Comparison of ENCODE assay signal across 37 cellular contexts in the genomic region with DNA sequence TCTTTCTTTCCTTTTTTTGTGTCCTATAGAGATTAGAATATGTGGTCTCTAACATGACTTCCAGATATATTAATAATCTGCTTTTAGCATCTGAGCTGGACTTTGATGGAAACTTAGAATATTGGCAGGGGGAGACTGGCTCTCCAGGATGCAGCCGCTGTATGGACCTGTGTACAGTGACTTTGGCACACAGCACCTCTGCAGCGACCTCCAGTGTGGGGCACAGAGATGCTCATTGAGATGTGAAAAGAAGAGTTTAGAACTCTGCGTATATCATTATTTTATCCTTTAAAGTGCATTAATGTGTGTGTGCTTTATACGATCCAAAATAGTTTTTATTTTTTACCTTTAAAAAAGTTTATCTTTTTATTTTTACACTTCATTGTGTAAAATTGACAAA. TPM values are rescaled to one million over a fixed set of nuclear protein-coding genes. Genes with fewer than 3 reads are reported as not detected.
A peak's percentile ranks its signal among the peaks of the same experiment; 100 is the strongest.
DNase-seq lines count a peak whose midpoint lies in the region; ATAC-seq, FAIRE-seq and TF ChIP-seq lines count a peak whose summit lies in the region.
"Had no signal": no experiment of that assay in that cellular context is flagged by ENCODE, and none has a peak within 500 bp of the region (broad histone marks: within the 10 kb centered on the region; RNA-seq: fewer than 3 reads in every experiment).

No MANE protein-coding gene starts in this region.

- H3K4me1 ChIP-seq in neural progenitor cell, result no peaks in the 10 kb centered on the region
- H3K4me1 ChIP-seq in mammary epithelial cell (ENCODE audit: insufficient read depth, low read length), result peaks cover 19% of the 10 kb centered on the region
- H3K4me1 ChIP-seq: adrenal gland, body of pancreas, testis had no signal

- no peak overlapping the region for H3K9ac ChIP-seq in neural progenitor cell
- no peak overlapping the region for H3K9ac ChIP-seq in mammary epithelial cell (ENCODE audit: insufficient read depth, low read length)
- H3K9ac ChIP-seq: GM23248 had no signal

- no peaks in the 10 kb centered on the region for H3K36me3 Mint-ChIP-seq in neural progenitor cell
- H3K36me3 Mint-ChIP-seq in activated CD8-positive, alpha-beta memory T cell treated with anti-CD3 and anti-CD28 coated beads, Interleukin-2, amount 10 ng/mL, durations not matched to agents 7 days and 5 days, result no peaks in the 10 kb centered on the region
- H3K36me3 Mint-ChIP-seq: activated CD4-positive, alpha-beta memory T cell treated with anti-CD3 and anti-CD28 coated beads for 36 hours; activated naive CD4-positive, alpha-beta T cell treated with anti-CD3 and anti-CD28 coated beads, Interleukin-2, amount 10 ng/mL, durations not matched to agents 7 days and 5 days; CD4-positive, CD25-positive, alpha-beta regulatory T cell had no signal

- dilution Hi-C loops in mammary epithelial cell (cut with HindIII; ENCODE audit: low sequenced_read_pairs), result no loop called here

- no TSS peak for BruUV-seq in mammary epithelial cell (replicated peaks; lab: Mats Ljungman, UMichigan)

- H3K4me3 Mint-ChIP-seq in neural progenitor cell, result no peak overlapping the region
- no peak overlapping the region for H3K4me3 Mint-ChIP-seq in activated CD8-positive, alpha-beta memory T cell treated with anti-CD3 and anti-CD28 coated beads, Interleukin-2, amount 10 ng/mL, durations not matched to agents 7 days and 5 days
- H3K4me3 Mint-ChIP-seq: activated CD4-positive, alpha-beta memory T cell treated with anti-CD3 and anti-CD28 coated beads for 36 hours; activated naive CD4-positive, alpha-beta T cell treated with anti-CD3 and anti-CD28 coated beads, Interleukin-2, amount 10 ng/mL, durations not matched to agents 7 days and 5 days; activated T-helper 1 cell treated with anti-CD3 and anti-CD28 coated beads, Interleukin-12 subunit alpha, Interleukin-12 subunit beta, Interleukin-2, Interleukin-4 antibody, amounts not matched to agents 30 ng/mL and 10 ng/mL and 1 ng/mL, durations not matched to agents 14 hours and 24 hours and 36 hours; CD4-positive, CD25-positive, alpha-beta regulatory T cell; stimulated activated naive CD8-positive, alpha-beta T cell treated with anti-CD3 and anti-CD28 coated beads, Interleukin-15, Interleukin-2, amounts not matched to agents 100 ng/mL and 50 ng/mL, for 24 hours; T-helper 17 cell had no signal

- no peaks in the 10 kb centered on the region for H3K27me3 ChIP-seq in neural progenitor cell
- no peaks in the 10 kb centered on the region for H3K27me3 ChIP-seq in mammary epithelial cell (ENCODE audit: insufficient read depth, low read length)
- H3K27me3 ChIP-seq: adrenal gland, body of pancreas, spleen, testis had no signal

- no peaks in the 10 kb centered on the region for H3K79me2 ChIP-seq in neural progenitor cell (ENCODE audit: low read depth)
- no peaks in the 10 kb centered on the region for H3K79me2 ChIP-seq in mammary epithelial cell (ENCODE audit: insufficient read depth, low read length)

- CTCF ChIA-PET in mammary epithelial cell (lab: Charles Lee; ENCODE audit: low non-redundant PET), result interaction anchor here (0.7 to 1.8 kb wide), 2 partner anchors 114 to 152 kb away, joined by 6 to 12 read pairs; no protein-coding TSS in a partner anchor
- CTCF ChIA-PET in activated CD8-positive, alpha-beta memory T cell treated with anti-CD3 and anti-CD28 coated beads, Interleukin-2, amount 10 ng/mL, durations not matched to agents 7 days and 5 days (lab: Charles Lee), result interaction anchor here (7.4 kb wide), 1 partner anchor 114 kb away, joined by 180 read pairs; no protein-coding TSS in a partner anchor

- H3K36me3 ChIP-seq in neural progenitor cell, result no peaks in the 10 kb centered on the region
- no peaks in the 10 kb centered on the region for H3K36me3 ChIP-seq in mammary epithelial cell (ENCODE audit: insufficient read depth, low read length)
- H3K36me3 ChIP-seq: adrenal gland, left ventricle myocardium inferior, spleen had no signal

- H3K9me3 ChIP-seq in neural progenitor cell (ENCODE audit: low read depth) (no peaks in the 10 kb centered on the region), mammary epithelial cell (replicated peaks; ENCODE audit: insufficient read depth, low read length) (no peaks in the 10 kb centered on the region)
- H3K9me3 ChIP-seq: adrenal gland, body of pancreas, heart right ventricle, left ventricle myocardium inferior, spleen, testis had no signal

- peaks cover 2% of the 10 kb centered on the region for H3K4me1 Mint-ChIP-seq in neural progenitor cell
- peaks cover 2% of the 10 kb centered on the region for H3K4me1 Mint-ChIP-seq in activated CD8-positive, alpha-beta memory T cell treated with anti-CD3 and anti-CD28 coated beads, Interleukin-2, amount 10 ng/mL, durations not matched to agents 7 days and 5 days

- intact Hi-C loops in mammary epithelial cell (cut with micrococcal nuclease), result no loop called here

- no peaks in the 10 kb centered on the region for H4K20me1 ChIP-seq in neural progenitor cell (ENCODE audit: low read depth)
- no peaks in the 10 kb centered on the region for H4K20me1 ChIP-seq in mammary epithelial cell (ENCODE audit: insufficient read depth, low read length)

- H3K27ac ChIP-seq in neural progenitor cell, result no peak overlapping the region
- H3K27ac ChIP-seq in mammary epithelial cell (ENCODE audit: insufficient read depth, low read depth, low read length), result no peak overlapping the region
- H3K27ac ChIP-seq: adrenal gland, body of pancreas, GM23248, heart right ventricle, left ventricle myocardium inferior, spleen, testis had no signal

- in situ Hi-C loops in mammary epithelial cell (cut with MboI; ENCODE audit: low sequenced_read_pairs in 2 of 2), result loop anchor here (10.0 kb wide), 2 partner anchors 102 to 112 kb away; no protein-coding TSS in a partner anchor

- H2AFZ ChIP-seq in neural progenitor cell (replicated peaks) (no peak overlapping the region), mammary epithelial cell (ENCODE audit: low read depth, low read length) (no peak overlapping the region)
- H2AFZ ChIP-seq: GM23248 had no signal

- ATAC-seq in activated CD8-positive, alpha-beta memory T cell treated with anti-CD3 and anti-CD28 coated beads, Interleukin-2, amount 10 ng/mL, durations not matched to agents 7 days and 5 days, result no peak
- ATAC-seq: body of pancreas, heart right ventricle, right cardiac atrium, SK-N-SH treated with all-trans-retinoic acid at 6 μM for 48 hours, T-helper 17 cell had no signal

- no peak for TF ChIP-seq POLR2A in GM12892 (IDR thresholded peaks at IDR 0.05; ENCODE audit: low read depth, low read length)

- 90% methylated on average over 4 of the region's 4 CpGs for WGBS in mammary epithelial cell (ENCODE audit: low coverage, missing lambda C conversion rate)

- no peaks in the 10 kb centered on the region for H3F3A ChIP-seq in neural progenitor cell (ENCODE audit: low read depth)

- peaks cover 3% of the 10 kb centered on the region for H3K27me3 Mint-ChIP-seq in neural progenitor cell (ENCODE audit: insufficient read depth, low read depth)
- H3K27me3 Mint-ChIP-seq in activated CD8-positive, alpha-beta memory T cell treated with anti-CD3 and anti-CD28 coated beads, Interleukin-2, amount 10 ng/mL, durations not matched to agents 7 days and 5 days, result peaks cover 8% of the 10 kb centered on the region
- H3K27me3 Mint-ChIP-seq: activated CD4-positive, alpha-beta memory T cell treated with anti-CD3 and anti-CD28 coated beads for 36 hours had no signal

- DNase-seq in NK-92 treated with Interleukin-12 subunit alpha and Interleukin-12 subunit beta, amount 100 ng/mL, for 24 hours (lab: John Stamatoyannopoulos, UW), result peak; percentile 20
- DNase-seq in NK-92 (lab: John Stamatoyannopoulos, UW; ENCODE audit: unreplicated experiment) (no peak), RPMI8226 (peak; percentile 36), neural progenitor cell (ENCODE audit: low spot score) (no peak), mammary epithelial cell (no peak), GM12892 (ENCODE audit: insufficient read length) (no peak)
- DNase-seq in activated CD8-positive, alpha-beta memory T cell treated with anti-CD3 and anti-CD28 coated beads, Interleukin-2, amount 10 ng/mL, durations not matched to agents 7 days and 5 days, result no peak
- DNase-seq: activated CD4-positive, alpha-beta memory T cell treated with anti-CD3 and anti-CD28 coated beads for 36 hours; activated CD4-positive, alpha-beta T cell treated with anti-CD3 and anti-CD28 coated beads for 1 hour; activated CD8-positive, alpha-beta memory T cell treated with anti-CD3 and anti-CD28 coated beads, Interleukin-2, amount 50 U/mL, for 4 hours; activated naive CD4-positive, alpha-beta T cell treated with anti-CD3 and anti-CD28 coated beads, Interleukin-2, amount 10 ng/mL, durations not matched to agents 7 days and 5 days; adrenal gland; body of pancreas; CD4-positive, CD25-positive, alpha-beta regulatory T cell; heart right ventricle; left ventricle myocardium inferior; NCI-H1105 treated with DMSO at 0.1 percent for 48 hours; NCI-H2029; NCI-H2227 treated with DMSO at 0.1 percent for 48 hours; NCI-H526 treated with DMSO at 0.1 percent for 48 hours; posterior cingulate gyrus; right cardiac atrium; spleen; stimulated activated CD4-positive, alpha-beta T cell treated with anti-CD3 and anti-CD28 coated beads, Interleukin-2, amount 100 ng/mL, for 24 hours; stimulated activated CD8-positive, alpha-beta memory T cell treated with anti-CD3 and anti-CD28 coated beads, Interleukin-4, amount 100 ng/mL, for 48 hours; T-helper 17 cell; testis had no signal

- no peak for FAIRE-seq in GM12892 (lab: Jason Lieb, UNC)
- FAIRE-seq: frontal cortex, keratinocyte had no signal

- H3K4me3 ChIP-seq in neural progenitor cell (no peak overlapping the region), mammary epithelial cell (replicated peaks in 1 of 3; ENCODE audit: insufficient read depth in 1 of 3, low read depth in 2 of 3, low read length in 3 of 3) (no peak overlapping the region)
- H3K4me3 ChIP-seq: adrenal gland, body of pancreas, GM23248, heart right ventricle, left ventricle myocardium inferior, spleen, testis had no signal

- 0 out of 2 replicates have a peak, but pooled peaks have one; percentile 17 for TF ChIP-seq CTCF in LNCAP (IDR thresholded peaks at IDR 0.05)
- peak; percentile 17 for TF ChIP-seq CTCF in neural progenitor cell (IDR thresholded peaks at IDR 0.05)
- no peak for TF ChIP-seq CTCF in mammary epithelial cell (conservative IDR thresholded peaks at IDR 0.05 in 1 of 2, IDR thresholded peaks at IDR 0.05 in 1 of 2; ENCODE audit: extremely low read depth in 1 of 2, insufficient read depth in 1 of 2, low read depth in 1 of 2, low read length in 2 of 2)

- no peak overlapping the region for H3K4me2 ChIP-seq in neural progenitor cell
- no peak overlapping the region for H3K4me2 ChIP-seq in mammary epithelial cell (ENCODE audit: insufficient read depth, low read depth, low read length)

- no peak overlapping the region for H3K27ac Mint-ChIP-seq in neural progenitor cell
- no peak overlapping the region for H3K27ac Mint-ChIP-seq in activated CD8-positive, alpha-beta memory T cell treated with anti-CD3 and anti-CD28 coated beads, Interleukin-2, amount 10 ng/mL, durations not matched to agents 7 days and 5 days
- H3K27ac Mint-ChIP-seq: activated CD4-positive, alpha-beta memory T cell treated with anti-CD3 and anti-CD28 coated beads for 36 hours; activated naive CD4-positive, alpha-beta T cell treated with anti-CD3 and anti-CD28 coated beads, Interleukin-2, amount 10 ng/mL, durations not matched to agents 7 days and 5 days; activated T-helper 1 cell treated with anti-CD3 and anti-CD28 coated beads, Interleukin-12 subunit alpha, Interleukin-12 subunit beta, Interleukin-2, Interleukin-4 antibody, amounts not matched to agents 30 ng/mL and 10 ng/mL and 1 ng/mL, durations not matched to agents 14 hours and 24 hours and 36 hours; CD4-positive, CD25-positive, alpha-beta regulatory T cell; stimulated activated naive CD8-positive, alpha-beta T cell treated with anti-CD3 and anti-CD28 coated beads, Interleukin-15, Interleukin-2, amounts not matched to agents 100 ng/mL and 50 ng/mL, for 24 hours; T-helper 17 cell had no signal

- no peaks in the 10 kb centered on the region for H3K9me3 Mint-ChIP-seq in neural progenitor cell
- H3K9me3 Mint-ChIP-seq in activated CD8-positive, alpha-beta memory T cell treated with anti-CD3 and anti-CD28 coated beads, Interleukin-2, amount 10 ng/mL, durations not matched to agents 7 days and 5 days (ENCODE audit: low read depth), result no peaks in the 10 kb centered on the region
- H3K9me3 Mint-ChIP-seq: activated CD4-positive, alpha-beta memory T cell treated with anti-CD3 and anti-CD28 coated beads for 36 hours; activated naive CD4-positive, alpha-beta T cell treated with anti-CD3 and anti-CD28 coated beads, Interleukin-2, amount 10 ng/mL, durations not matched to agents 7 days and 5 days; activated T-helper 1 cell treated with anti-CD3 and anti-CD28 coated beads, Interleukin-12 subunit alpha, Interleukin-12 subunit beta, Interleukin-2, Interleukin-4 antibody, amounts not matched to agents 30 ng/mL and 10 ng/mL and 1 ng/mL, durations not matched to agents 14 hours and 24 hours and 36 hours; CD4-positive, CD25-positive, alpha-beta regulatory T cell; stimulated activated naive CD8-positive, alpha-beta T cell treated with anti-CD3 and anti-CD28 coated beads, Interleukin-15, Interleukin-2, amounts not matched to agents 100 ng/mL and 50 ng/mL, for 24 hours had no signal

RNA-seq across cellular contexts. Expression of gene CFAP161, which starts 18.3 kb away (rescaled TPM):
- total RNA-seq in neural progenitor cell (ENCODE audit: low replicate concordance) (1.9 TPM in 1 of 2 replicates, not detected in the other), mammary epithelial cell (under 1 TPM in 1 of 2 donors, not detected in 1; 0.17 TPM)
- 0.03 TPM for polyA plus RNA-seq in mammary epithelial cell
- not detected for polyA minus RNA-seq in mammary epithelial cell
- total RNA-seq in activated CD8-positive, alpha-beta memory T cell treated with anti-CD3 and anti-CD28 coated beads, Interleukin-2, amount 10 ng/mL, durations not matched to agents 7 days and 5 days, result not detected
- polyA plus RNA-seq in GM12892 (2012; ENCODE audit: missing spikeins), result not detected
- total RNA-seq: A172; activated CD4-positive, alpha-beta memory T cell treated with anti-CD3 and anti-CD28 coated beads for 36 hours; activated T-helper 1 cell treated with anti-CD3 and anti-CD28 coated beads, Interleukin-12 subunit alpha, Interleukin-12 subunit beta, Interleukin-2, Interleukin-4 antibody, amounts not matched to agents 30 ng/mL and 10 ng/mL and 1 ng/mL, durations not matched to agents 14 hours and 24 hours and 36 hours; body of pancreas; GM23248 had no signal
- polyA plus RNA-seq: CD4-positive, CD25-positive, alpha-beta regulatory T cell; GM23248; keratinocyte; urinary bladder had no signal

RNA-seq across cellular contexts. Expression of gene IL16, which starts 44.3 kb away (rescaled TPM):
- 0.09 TPM in 1 of 2 replicates, not detected in the other for total RNA-seq in neural progenitor cell (ENCODE audit: low replicate concordance)
- total RNA-seq in mammary epithelial cell, result 1 to 10 TPM; 1.7 to 2.3 TPM
- polyA plus RNA-seq in mammary epithelial cell, result 0.32 TPM
- 2.8 TPM for polyA minus RNA-seq in mammary epithelial cell
- total RNA-seq in activated CD8-positive, alpha-beta memory T cell treated with anti-CD3 and anti-CD28 coated beads, Interleukin-2, amount 10 ng/mL, durations not matched to agents 7 days and 5 days, result 100 to 1,000 TPM; 118 to 144 TPM
- 107 TPM for polyA plus RNA-seq in GM12892 (2012; ENCODE audit: missing spikeins)
- total RNA-seq: A172, Daoy had no signal
- polyA plus RNA-seq: keratinocyte had no signal

Comparison
In these comparisons a context has a peak if more than half of its experiments do, and no peak if none do; other contexts are left out.
1. DNase-seq: peak in NK-92 treated with Interleukin-12 subunit alpha and Interleukin-12 subunit beta, amount 100 ng/mL, for 24 hours (single experiment) and RPMI8226 (single experiment); none in NK-92 (single experiment), neural progenitor cell (single experiment), mammary epithelial cell (single experiment), activated CD8-positive, alpha-beta memory T cell treated with anti-CD3 and anti-CD28 coated beads, Interleukin-2, amount 10 ng/mL, durations not matched to agents 7 days and 5 days (single experiment) and GM12892 (single experiment).
2. CTCF ChIP-seq: peak in LNCAP (single experiment) and neural progenitor cell (single experiment); none in mammary epithelial cell (0 of 2).
3. RNA of gene IL16, which starts 44.3 kb away (total RNA-seq): 118 to 144 TPM in activated CD8-positive, alpha-beta memory T cell treated with anti-CD3 and anti-CD28 coated beads, Interleukin-2, amount 10 ng/mL, durations not matched to agents 7 days and 5 days; 1.7 to 2.3 TPM in mammary epithelial cell and 0.09 TPM in neural progenitor cell; every median in the first group is over 10 times any median in the second.